ENCODE assay signal across 25 cellular contexts in genomic region chr2:37447446-37447845, GRCh38.
"Had no signal": no experiment of that assay in that cellular context is flagged by ENCODE, and none has a peak within 500 bp of the region (broad histone marks: within the 10 kb centered on the region; RNA-seq: fewer than 3 reads in every experiment).

No MANE protein-coding gene starts in this region.

- H3K27ac ChIP-seq: PC-9, Peyer's patch, SJSA1, SK-N-MC had no signal

- H2AFZ ChIP-seq: PC-9 had no signal

- H3K27me3 ChIP-seq: Peyer's patch, SJSA1 had no signal

- H3K4me3 ChIP-seq: PC-9, Peyer's patch, SJSA1, SK-N-MC had no signal

- ATAC-seq: Right ventricle myocardium inferior, T-cell had no signal

- H3K9me3 ChIP-seq: Peyer's patch, SJSA1 had no signal

- H3K4me1 ChIP-seq: Peyer's patch, SJSA1 had no signal

- DNase-seq: Karpas-422, KG1, MV-4-11, NCI-H1048, NCI-H1105, NCI-H1417 treated with DMSO at 0.1 percent for 48 hours, NCI-H146, NCI-H1694 treated with DMSO at 0.1 percent for 48 hours, NCI-H1930, NCI-H2081, NCI-H2107, NCI-H2227 treated with DMSO at 0.1 percent for 48 hours, NCI-H446, NCI-H510A, NCI-H524 treated with DMSO at 0.1 percent for 48 hours, NCI-H69, NCI-H774, PC-9, Peyer's patch, SHP77 treated with DMSO at 0.1 percent for 48 hours, SW 1271, T-cell had no signal

- H3K4me2 ChIP-seq: PC-9 had no signal

- H3K36me3 ChIP-seq: Peyer's patch, SJSA1 had no signal
